Comparison of ENCODE assay signal across 1 cellular context in genomic region chr3:170679190-170679589, GRCh38.
TF ChIP-seq lines count a peak whose summit lies in the region.

No MANE protein-coding gene starts in this region.

TF ChIP-seq in IMR-90, 13 proteins besides CTCF, POLR2A, EP300 and RAD21 (continued from another document):
- TF ChIP-seq ELK1 (IDR thresholded peaks at IDR 0.05; ENCODE audit: borderline replicate concordance, low read depth, low read length) (no peak), NFE2L2 (IDR thresholded peaks at IDR 0.05; ENCODE audit: low read depth, low read length) (no peak), RCOR1 (IDR thresholded peaks at IDR 0.05; ENCODE audit: insufficient replicate concordance, low read length) (no peak), MAFK (IDR thresholded peaks at IDR 0.05; ENCODE audit: low read depth, low read length) (no peak), CHD1 (IDR thresholded peaks at IDR 0.05; ENCODE audit: low read depth, low read length) (no peak)
